Comparison of ENCODE assay signal across 8 cellular contexts in genomic region chr4:86891785-86892638, GRCh38. TPM values are rescaled to one million over a fixed set of nuclear protein-coding genes. Genes with fewer than 3 reads are reported as not detected.
DNase-seq lines count a peak whose midpoint lies in the region; ATAC-seq and TF ChIP-seq lines count a peak whose summit lies in the region.

A gene with protein sequence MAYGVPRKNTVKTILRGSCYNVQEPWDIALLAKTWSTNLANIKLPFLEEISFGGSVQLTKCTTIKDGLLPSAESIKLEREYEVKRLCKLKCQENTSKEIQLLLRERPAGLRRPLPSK (minus strand): TSS chr4:86892422. CDS start chr4:86891520, 902 bp downstream.

- peak within 1 kb of the TSS; percentile 57 for H3K4me3 ChIP-seq in lower leg skin (ENCODE audit: low read depth, poor library complexity, severe bottlenecking)

- no peak for TF ChIP-seq CTCF in lower leg skin (IDR thresholded peaks at IDR 0.05)

- 0 to 2% methylated on average over 27 to 44 of the region's 83 CpGs for WGBS in lower leg skin, 2 donors

- intact Hi-C loops in lower leg skin (cut with DNase I; ENCODE audit: low total_unique reads) = loop anchor here (5.0 kb wide), 1 partner anchor 395 kb away; no protein-coding TSS in a partner anchor

- DNase-seq in NCI-H524 (lab: John Stamatoyannopoulos, UW) = peak; percentile 35 to 68
- no peak for DNase-seq in NCI-H524 treated with DMSO at 0.1 percent for 48 hours (lab: John Stamatoyannopoulos, UW)
- peak; percentile 34 for DNase-seq in NCI-H2029 treated with DMSO at 0.1 percent for 48 hours (lab: John Stamatoyannopoulos, UW)
- peak; percentile 85 for DNase-seq in ecto neural progenitor cell (ENCODE audit: low spot score)
- DNase-seq in lower leg skin (ENCODE audit: low spot score in 2 of 2) = peak; percentile 82 to 95
- peak; percentile 8 to 29 for DNase-seq in stimulated activated CD4-positive, alpha-beta T cell treated with anti-CD3 and anti-CD28 coated beads, Interleukin-4, amount 100 ng/mL, for 4 hours

- peak; percentile 60 for ATAC-seq in HG02852 (IDR thresholded peaks at IDR 0.05; ENCODE audit: unreplicated experiment)
- peak; percentile 52 to 61 for ATAC-seq in activated CD4-positive, CD25-positive, alpha-beta regulatory T cell treated with anti-CD3 and anti-CD28 coated beads, Interleukin-2, amount 50 U/mL, for 24 hours

- TF ChIP-seq POLR2A in lower leg skin (IDR thresholded peaks at IDR 0.05) = no peak

RNA-seq across cellular contexts. Expression of the gene that starts here (rescaled TPM):
- total RNA-seq in lower leg skin = 1 to 10 TPM in 3 of 4 donors, not detected in 1; 2.8 to 4.7 (median 3.4) TPM
